In the genomic region with DNA sequence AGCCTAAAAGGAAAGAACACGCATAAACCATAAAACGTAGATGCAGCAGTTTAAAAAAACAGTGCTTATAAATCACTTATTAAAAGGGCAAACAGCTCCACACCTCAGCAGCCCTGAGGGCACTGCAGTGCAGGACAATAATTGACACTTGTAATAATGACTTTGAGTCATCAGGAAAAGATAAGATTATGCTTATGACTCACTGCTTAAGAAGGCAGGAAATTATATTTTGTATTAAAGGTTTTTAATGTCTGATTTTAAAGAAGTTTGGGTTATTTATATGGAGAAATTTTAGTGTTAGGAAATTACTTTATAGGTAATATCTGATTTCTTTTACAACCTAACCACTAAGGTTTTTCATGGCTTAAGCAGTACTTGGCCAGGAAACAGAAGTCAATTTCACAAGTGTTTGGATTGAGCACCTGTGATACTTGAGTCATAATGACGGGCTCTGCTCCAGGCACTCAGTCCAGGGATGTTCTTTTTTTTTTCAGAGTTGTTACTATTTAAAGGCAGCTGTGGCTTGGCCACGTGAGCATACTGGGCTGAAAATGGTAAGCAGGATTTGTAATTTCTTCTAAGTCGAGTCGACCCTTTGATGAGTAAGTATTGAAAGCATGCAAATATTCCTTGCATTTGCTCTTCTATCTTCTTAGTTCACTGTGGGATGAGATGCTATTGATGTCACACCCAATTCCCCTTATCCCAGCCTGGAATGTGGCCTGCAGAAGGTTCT, we compare ENCODE assay signal across 8 cellular contexts. TPM values are rescaled to one million over a fixed set of nuclear protein-coding genes. Genes with fewer than 3 reads are reported as not detected.
DNase-seq lines count a peak whose midpoint lies in the region; ATAC-seq, FAIRE-seq and TF ChIP-seq lines count a peak whose summit lies in the region.

No MANE protein-coding gene starts in this region.

- no peaks in the 10 kb centered on the region for H3K36me3 ChIP-seq in bronchial epithelial cell (ENCODE audit: control insufficient read depth, insufficient read depth, low read length)
- no peaks in the 10 kb centered on the region for H3K36me3 ChIP-seq in osteoblast (ENCODE audit: insufficient read depth, low read length)

- peaks cover 18% of the 10 kb centered on the region for H3K4me1 ChIP-seq in osteoblast (ENCODE audit: insufficient read depth, low read length)

- ATAC-seq in HG03095 (IDR thresholded peaks at IDR 0.05; ENCODE audit: unreplicated experiment) (no peak), GM19395 (IDR thresholded peaks at IDR 0.05; ENCODE audit: unreplicated experiment) (no peak)

- H3K79me2 ChIP-seq in osteoblast (ENCODE audit: insufficient read depth, low read length) = no peaks in the 10 kb centered on the region

- H3K27ac ChIP-seq in osteoblast (ENCODE audit: low read depth, low read length) = no peak overlapping the region

- DNase-seq in DMS53 (lab: John Stamatoyannopoulos, UW) = peak; percentile 83
- peak; percentile 57 for DNase-seq in NCI-H146 (lab: John Stamatoyannopoulos, UW)
- DNase-seq in bronchial epithelial cell (ENCODE audit: low read depth) = peak; percentile 98
- peak; percentile 56 for DNase-seq in osteoblast (ENCODE audit: insufficient read length, low spot score, missing footprints)
- DNase-seq in HuH-7 (ENCODE audit: low spot score) = no peak
- DNase-seq in SIG-M5 treated with dmso at 0.1 percent for 504 hours (lab: John Stamatoyannopoulos, UW; ENCODE audit: unreplicated experiment) = no peak

- no peak for FAIRE-seq in bronchial epithelial cell (lab: Jason Lieb, UNC)

- TF ChIP-seq CTCF in bronchial epithelial cell (IDR thresholded peaks at IDR 0.05; ENCODE audit: insufficient read depth, low read length, severe bottlenecking) (no peak), osteoblast (IDR thresholded peaks at IDR 0.05; ENCODE audit: extremely low read depth, low read depth, low read length) (no peak)

- no peaks in the 10 kb centered on the region for H3K9me3 ChIP-seq in osteoblast (ENCODE audit: low read depth, low read length)

- no peaks in the 10 kb centered on the region for H4K20me1 ChIP-seq in osteoblast (ENCODE audit: insufficient read depth, low read length)

- peak overlapping the region; percentile 8 for H3K4me2 ChIP-seq in osteoblast (ENCODE audit: insufficient read depth, low read length)

- H2AFZ ChIP-seq in osteoblast (ENCODE audit: low read length) = no peak overlapping the region

- no peak overlapping the region for H3K4me3 ChIP-seq in bronchial epithelial cell (ENCODE audit: low read depth, low read length)
- H3K4me3 ChIP-seq in osteoblast (ENCODE audit: insufficient read depth, low read length) = no peak overlapping the region

- H3K27me3 ChIP-seq in bronchial epithelial cell (ENCODE audit: control insufficient read depth, insufficient read depth, low read length) (no peaks in the 10 kb centered on the region), osteoblast (ENCODE audit: insufficient read depth, low read length) (no peaks in the 10 kb centered on the region)

RNA-seq across cellular contexts. Expression of gene SLC6A20, which starts 21.6 kb away (rescaled TPM):
- total RNA-seq in bronchial epithelial cell (0.13 TPM in 1 of 2 replicates, not detected in the other), osteoblast (not detected in 2 replicates)

RNA-seq across cellular contexts. Expression of gene LZTFL1, which starts 24.0 kb away (rescaled TPM):
- total RNA-seq in bronchial epithelial cell (6.0 and 7.1 TPM in 2 replicates), osteoblast (24.8 and 26.1 TPM in 2 replicates)

Comparison
In these comparisons a context has a peak if more than half of its experiments do, and no peak if none do; other contexts are left out.
1. DNase-seq: peak in DMS53 (single experiment), NCI-H146 (single experiment), bronchial epithelial cell (single experiment) and osteoblast (single experiment); none in HuH-7 (single experiment) and SIG-M5 treated with dmso at 0.1 percent for 504 hours (single experiment).